Comparison of ENCODE assay signal across 14 cellular contexts in the genomic region with DNA sequence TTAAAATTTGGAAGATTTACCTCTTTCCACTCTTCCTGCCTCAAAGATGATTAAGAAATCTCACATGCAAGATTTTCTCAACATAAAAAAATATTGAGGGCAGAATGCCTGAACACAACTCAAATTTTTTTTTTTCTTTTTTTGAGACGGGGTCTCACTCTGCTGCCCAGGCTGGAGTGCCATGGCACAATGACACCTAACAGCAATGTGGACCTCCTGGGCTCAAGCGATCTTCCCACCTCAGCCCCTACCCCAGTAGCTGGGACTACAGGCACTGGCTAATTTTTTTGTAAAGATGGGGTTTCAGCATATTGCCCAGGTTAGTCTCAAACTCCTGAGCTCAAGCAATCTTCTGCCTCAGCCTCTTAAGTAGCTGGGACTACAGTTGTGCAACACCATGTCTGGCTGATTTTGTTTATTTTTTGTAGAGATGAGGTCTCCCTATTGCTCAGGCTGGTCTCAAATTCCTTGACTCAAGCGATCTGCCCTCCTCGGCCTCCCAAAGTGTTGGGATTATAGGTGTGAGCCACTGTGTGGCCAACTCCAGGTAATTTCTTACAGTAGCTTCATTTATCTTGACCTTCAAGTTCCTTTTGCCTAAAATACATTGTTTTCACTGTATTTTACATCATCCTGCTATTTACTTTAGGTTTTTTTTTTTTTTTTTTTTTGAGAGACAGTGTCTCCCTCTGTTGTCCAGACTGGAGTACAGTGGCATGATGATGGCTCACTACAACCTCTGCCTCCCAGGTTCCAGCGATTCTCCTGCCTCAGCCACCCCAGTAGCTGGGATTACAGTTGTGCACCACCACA. TPM values are rescaled to one million over a fixed set of nuclear protein-coding genes. Genes with fewer than 3 reads are reported as not detected.
A peak's percentile ranks its signal among the peaks of the same experiment; 100 is the strongest.
DNase-seq lines count a peak whose midpoint lies in the region; ATAC-seq and TF ChIP-seq lines count a peak whose summit lies in the region.
"Had no signal": no experiment of that assay in that cellular context is flagged by ENCODE, and none has a peak within 500 bp of the region (broad histone marks: within the 10 kb centered on the region; RNA-seq: fewer than 3 reads in every experiment).

No MANE protein-coding gene starts in this region.

- H3K9me3 ChIP-seq in A673 (ENCODE audit: low read depth, low read length, poor library complexity, severe bottlenecking): no peaks in the 10 kb centered on the region

- H3K27ac ChIP-seq in A673 (ENCODE audit: low read depth, low read length, poor library complexity, severe bottlenecking): no peak overlapping the region
- H3K27ac ChIP-seq in VCaP: no peak overlapping the region

- H3K27me3 ChIP-seq in A673 (replicated peaks; ENCODE audit: insufficient read depth, low read depth, low read length, poor library complexity): no peaks in the 10 kb centered on the region

- POLR2A ChIA-PET in A673 (lab: Charles Lee; ENCODE audit: low non-redundant PET): no interaction called here

- H3K4me1 ChIP-seq in A673 (ENCODE audit: insufficient read depth, low read length, poor library complexity, severe bottlenecking): peaks cover 18% of the 10 kb centered on the region

- intact Hi-C loops in A673 (cut with micrococcal nuclease; ENCODE audit: unreplicated experiment): no loop called here

- TF ChIP-seq CTCF in A673 (conservative IDR thresholded peaks at IDR 0.05; ENCODE audit: low read depth, low read length) (peak; percentile 24; the same call in 1 of the 2 replicates), GM12872 (IDR thresholded peaks at IDR 0.05; ENCODE audit: insufficient read depth, low read depth, low read length) (peak; percentile 13; the same call in 1 of the 3 replicates), VCaP (conservative IDR thresholded peaks at IDR 0.05) (peak; percentile 28; the same call in 1 of the 2 replicates), GM10266 (IDR thresholded peaks at IDR 0.05; ENCODE audit: control insufficient read depth, insufficient read depth, low read depth, missing control alignments) (no peak)

- no peak for DNase-seq in A673 (ENCODE audit: low spot score)
- DNase-seq in fibroblast of the conjunctiva (ENCODE audit: low read depth): peak; percentile 56
- DNase-seq in GM10266 (ENCODE audit: extremely low spot score): no peak
- no peak for DNase-seq in activated effector memory CD4-positive, alpha-beta T cell treated with anti-CD3 and anti-CD28 coated beads, Interleukin-2, amount 50 U/mL, for 16 hours
- DNase-seq: activated B cell treated with CpG ODN at 0.5 μM for 24 hours; CD8-positive, alpha-beta T cell; effector CD8-positive, alpha-beta T cell; NCI-H345; Right ventricle myocardium superior; stimulated activated naive CD4-positive, alpha-beta T cell treated with Interleukin-2 at 50 U/mL for 16 hours had no signal

- H3K36me3 ChIP-seq in A673 (ENCODE audit: insufficient read depth, low read length, poor library complexity, severe bottlenecking): peaks cover 50% of the 10 kb centered on the region

- no TSS peak for BruUV-seq in A673 (replicated peaks; lab: Mats Ljungman, UMichigan)

- H3K4me3 ChIP-seq in A673 (ENCODE audit: low read depth, low read length, poor library complexity, severe bottlenecking): no peak overlapping the region

- ATAC-seq in HG03432 (IDR thresholded peaks at IDR 0.05; ENCODE audit: unreplicated experiment) (no peak), HG03039 (IDR thresholded peaks at IDR 0.05; ENCODE audit: unreplicated experiment) (no peak)
- ATAC-seq: CD8-positive, alpha-beta T cell had no signal

- CTCF ChIA-PET in A673 (lab: Charles Lee): no interaction called here

RNA-seq across cellular contexts. Expression of gene NUCKS1, which starts 10.4 kb away (rescaled TPM):
- total RNA-seq in A673 (2021): 437 and 468 TPM in 2 replicates

RNA-seq across cellular contexts. Expression of gene RAB29, which starts 35.7 kb away (rescaled TPM):
- 7.9 and 9.5 TPM in 2 replicates for total RNA-seq in A673 (2021)

RNA-seq across cellular contexts. Expression of gene SLC45A3, which starts 59.2 kb away (rescaled TPM):
- total RNA-seq in A673 (2021): 8.5 and 11.0 TPM in 2 replicates
